ENCODE assay signal across 14 cellular contexts in the genomic region with DNA sequence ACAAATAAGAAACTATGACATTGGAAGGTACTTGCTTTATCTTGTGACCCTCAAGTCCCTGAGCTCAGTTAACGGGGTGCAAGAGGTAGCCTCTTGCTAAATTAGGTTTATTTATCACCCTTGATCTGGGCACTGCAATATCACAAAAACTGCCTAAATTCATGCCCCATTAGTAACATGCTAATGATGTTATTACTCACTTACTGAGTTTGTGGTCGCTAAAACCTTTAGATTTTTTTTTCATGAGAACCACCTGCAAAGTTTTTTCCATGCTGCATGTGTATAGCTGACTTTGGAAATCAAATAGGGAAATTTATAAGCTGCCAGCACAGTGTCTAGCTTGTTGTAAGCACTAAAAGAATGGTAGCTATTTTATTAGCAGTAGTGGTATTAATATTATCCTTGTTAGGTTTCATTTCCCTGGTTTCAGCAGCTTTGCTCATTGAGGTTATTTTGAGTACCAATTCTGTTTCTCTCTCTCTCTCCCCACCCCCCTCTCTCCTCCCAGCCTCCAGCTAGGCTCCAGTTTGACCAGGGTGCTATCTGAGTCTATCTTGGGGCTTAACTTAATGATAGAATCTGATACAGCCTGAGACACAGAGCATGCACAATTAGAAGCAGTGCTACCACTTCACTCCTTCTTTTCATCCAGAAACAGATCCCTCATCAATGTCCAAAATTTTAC.
"Had no signal": no experiment of that assay in that cellular context is flagged by ENCODE, and none has a peak within 500 bp of the region (broad histone marks: within the 10 kb centered on the region; RNA-seq: fewer than 3 reads in every experiment).

No MANE protein-coding gene starts in this region.

- DNase-seq: activated CD4-positive, alpha-beta T cell treated with anti-CD3 and anti-CD28 coated beads, Interleukin-2, amount 50 U/mL, for 4 hours; activated gamma-delta T cell; amniotic stem cell; caudate nucleus; foreskin fibroblast; hypothalamus; islet precursor cell; natural killer cell; retina; stimulated activated CD8-positive, alpha-beta memory T cell treated with anti-CD3 and anti-CD28 coated beads, Interleukin-4, amount 100 ng/mL, for 48 hours; stimulated activated naive CD4-positive, alpha-beta T cell; upper lobe of right lung had no signal

- H3K27ac Mint-ChIP-seq: activated naive CD4-positive, alpha-beta T cell treated with anti-CD3 and anti-CD28 coated beads, Interleukin-2, amount 50 U/mL, for 72 hours; natural killer cell had no signal

- H3K9me3 Mint-ChIP-seq: natural killer cell had no signal

- H3K4me1 Mint-ChIP-seq: natural killer cell had no signal

- ATAC-seq: activated naive CD4-positive, alpha-beta T cell treated with anti-CD3 and anti-CD28 coated beads, Interleukin-2, amount 50 U/mL, for 72 hours; left lobe of liver; natural killer cell; upper lobe of right lung had no signal

- H3K36me3 Mint-ChIP-seq: natural killer cell had no signal

- H3K4me3 Mint-ChIP-seq: natural killer cell had no signal
